ENCODE assay signal across 1 cellular context in the genomic region with DNA sequence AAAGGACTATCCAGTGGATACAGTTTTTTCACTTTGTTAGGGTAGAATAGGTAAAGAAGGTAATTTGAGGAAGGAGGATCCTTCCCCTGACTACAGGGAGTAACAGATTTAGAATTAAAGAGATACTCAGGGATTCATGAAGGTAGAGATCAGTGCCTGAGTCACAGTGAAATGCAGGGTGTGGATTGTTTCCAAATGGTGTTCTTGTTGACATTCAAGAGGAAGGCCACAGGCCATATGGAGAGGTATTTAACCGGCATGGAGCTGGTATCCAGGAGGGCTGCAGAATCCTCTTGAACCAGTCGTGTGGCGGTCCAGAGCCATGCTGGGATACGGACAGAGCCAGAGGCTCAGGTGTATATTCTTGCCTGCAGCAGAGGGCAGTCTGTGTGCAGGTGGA.
TF ChIP-seq lines count a peak whose summit lies in the region.

No MANE protein-coding gene starts in this region.

TF ChIP-seq in WTC11, 78 proteins besides CTCF, POLR2A, EP300 and RAD21:
- TF ChIP-seq GTF2I (CRISPR knock-in tag; conservative IDR thresholded peaks at IDR 0.05) = no peak
- TF ChIP-seq HMGA2 (CRISPR knock-in tag; IDR thresholded peaks at IDR 0.05) = no peak
- TF ChIP-seq, protein P1, sequence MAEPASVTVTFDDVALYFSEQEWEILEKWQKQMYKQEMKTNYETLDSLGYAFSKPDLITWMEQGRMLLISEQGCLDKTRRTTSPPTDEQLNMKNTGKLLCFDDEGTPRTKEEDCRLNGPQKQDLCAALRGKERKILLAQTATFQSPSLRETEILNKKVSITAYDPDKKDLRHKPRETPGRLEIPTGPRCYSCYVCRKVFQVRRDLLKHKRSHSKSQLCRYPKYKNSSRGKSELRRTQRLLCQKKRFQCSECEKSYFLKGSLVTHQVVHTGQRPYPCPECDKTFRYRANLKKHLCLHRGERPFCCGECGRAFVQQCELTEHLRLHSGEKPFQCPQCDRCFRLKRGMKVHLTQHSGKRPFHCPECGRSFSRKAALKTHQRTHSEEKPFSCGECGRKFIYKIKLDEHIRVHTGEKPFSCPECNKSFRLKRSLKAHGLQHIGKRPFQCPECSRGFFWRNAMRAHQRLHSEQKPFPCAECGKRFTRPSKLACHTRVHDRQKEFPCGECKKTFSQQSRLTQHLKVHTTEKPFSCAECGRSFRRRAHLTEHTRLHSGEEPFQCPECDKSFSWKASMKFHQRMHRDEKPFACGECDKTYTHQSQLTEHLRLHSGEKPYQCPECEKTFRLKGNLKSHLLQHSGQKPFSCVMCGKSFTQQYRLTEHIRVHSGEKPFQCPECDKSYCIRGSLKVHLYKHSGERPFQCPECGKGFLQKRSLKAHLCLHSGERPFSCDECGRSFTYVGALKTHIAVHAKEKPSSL (CRISPR knock-in tag; conservative IDR thresholded peaks at IDR 0.05) = no peak
- no peak for TF ChIP-seq EMX1 (CRISPR knock-in tag; IDR thresholded peaks at IDR 0.05)
- TF ChIP-seq, protein P2, sequence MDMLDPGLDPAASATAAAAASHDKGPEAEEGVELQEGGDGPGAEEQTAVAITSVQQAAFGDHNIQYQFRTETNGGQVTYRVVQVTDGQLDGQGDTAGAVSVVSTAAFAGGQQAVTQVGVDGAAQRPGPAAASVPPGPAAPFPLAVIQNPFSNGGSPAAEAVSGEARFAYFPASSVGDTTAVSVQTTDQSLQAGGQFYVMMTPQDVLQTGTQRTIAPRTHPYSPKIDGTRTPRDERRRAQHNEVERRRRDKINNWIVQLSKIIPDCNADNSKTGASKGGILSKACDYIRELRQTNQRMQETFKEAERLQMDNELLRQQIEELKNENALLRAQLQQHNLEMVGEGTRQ (CRISPR knock-in tag; IDR thresholded peaks at IDR 0.05) = no peak
- no peak for TF ChIP-seq ZNF232 (CRISPR knock-in tag; IDR thresholded peaks at IDR 0.05)
- TF ChIP-seq CREB1 (CRISPR knock-in tag; IDR thresholded peaks at IDR 0.05) = no peak
- TF ChIP-seq, protein P3, sequence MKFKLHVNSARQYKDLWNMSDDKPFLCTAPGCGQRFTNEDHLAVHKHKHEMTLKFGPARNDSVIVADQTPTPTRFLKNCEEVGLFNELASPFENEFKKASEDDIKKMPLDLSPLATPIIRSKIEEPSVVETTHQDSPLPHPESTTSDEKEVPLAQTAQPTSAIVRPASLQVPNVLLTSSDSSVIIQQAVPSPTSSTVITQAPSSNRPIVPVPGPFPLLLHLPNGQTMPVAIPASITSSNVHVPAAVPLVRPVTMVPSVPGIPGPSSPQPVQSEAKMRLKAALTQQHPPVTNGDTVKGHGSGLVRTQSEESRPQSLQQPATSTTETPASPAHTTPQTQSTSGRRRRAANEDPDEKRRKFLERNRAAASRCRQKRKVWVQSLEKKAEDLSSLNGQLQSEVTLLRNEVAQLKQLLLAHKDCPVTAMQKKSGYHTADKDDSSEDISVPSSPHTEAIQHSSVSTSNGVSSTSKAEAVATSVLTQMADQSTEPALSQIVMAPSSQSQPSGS (CRISPR knock-in tag; IDR thresholded peaks at IDR 0.05; ENCODE audit: borderline replicate concordance, low read depth) = no peak
- TF ChIP-seq FOXP1 (CRISPR knock-in tag; IDR thresholded peaks at IDR 0.05; ENCODE audit: borderline replicate concordance) = no peak
- TF ChIP-seq, protein P4, sequence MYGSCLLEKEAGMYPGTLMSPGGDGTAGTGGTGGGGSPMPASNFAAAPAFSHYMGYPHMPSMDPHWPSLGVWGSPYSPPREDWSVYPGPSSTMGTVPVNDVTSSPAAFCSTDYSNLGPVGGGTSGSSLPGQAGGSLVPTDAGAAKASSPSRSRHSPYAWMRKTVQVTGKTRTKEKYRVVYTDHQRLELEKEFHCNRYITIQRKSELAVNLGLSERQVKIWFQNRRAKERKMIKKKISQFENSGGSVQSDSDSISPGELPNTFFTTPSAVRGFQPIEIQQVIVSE (CRISPR knock-in tag; IDR thresholded peaks at IDR 0.05; ENCODE audit: borderline replicate concordance) = no peak
- no peak for TF ChIP-seq NFYB (CRISPR knock-in tag; conservative IDR thresholded peaks at IDR 0.05; ENCODE audit: low read depth)
- no peak for TF ChIP-seq NFE2L1 (CRISPR knock-in tag; IDR thresholded peaks at IDR 0.05)
- no peak for TF ChIP-seq FOXJ3 (CRISPR knock-in tag; IDR thresholded peaks at IDR 0.05; ENCODE audit: borderline replicate concordance)
- TF ChIP-seq, protein P5, sequence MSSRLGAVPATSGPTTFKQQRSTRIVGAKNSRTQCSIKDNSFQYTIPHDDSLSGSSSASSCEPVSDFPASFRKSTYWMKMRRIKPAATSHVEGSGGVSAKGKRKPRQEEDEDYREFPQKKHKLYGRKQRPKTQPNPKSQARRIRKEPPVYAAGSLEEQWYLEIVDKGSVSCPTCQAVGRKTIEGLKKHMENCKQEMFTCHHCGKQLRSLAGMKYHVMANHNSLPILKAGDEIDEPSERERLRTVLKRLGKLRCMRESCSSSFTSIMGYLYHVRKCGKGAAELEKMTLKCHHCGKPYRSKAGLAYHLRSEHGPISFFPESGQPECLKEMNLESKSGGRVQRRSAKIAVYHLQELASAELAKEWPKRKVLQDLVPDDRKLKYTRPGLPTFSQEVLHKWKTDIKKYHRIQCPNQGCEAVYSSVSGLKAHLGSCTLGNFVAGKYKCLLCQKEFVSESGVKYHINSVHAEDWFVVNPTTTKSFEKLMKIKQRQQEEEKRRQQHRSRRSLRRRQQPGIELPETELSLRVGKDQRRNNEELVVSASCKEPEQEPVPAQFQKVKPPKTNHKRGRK (CRISPR knock-in tag; IDR thresholded peaks at IDR 0.05; ENCODE audit: borderline replicate concordance) = no peak
- TF ChIP-seq NR1H2 (CRISPR knock-in tag; IDR thresholded peaks at IDR 0.05) = no peak
